Comparison of ENCODE assay signal across 1 cellular context in genomic region chr1:43970502-43970901, GRCh38.
TF ChIP-seq lines count a peak whose summit lies in the region.

No MANE protein-coding gene starts in this region.

TF ChIP-seq in GM12878, 131 proteins besides CTCF, POLR2A, EP300 and RAD21:
- no peak for TF ChIP-seq GATAD2B (conservative IDR thresholded peaks at IDR 0.05; ENCODE audit: low read depth)
- no peak for TF ChIP-seq NBN (IDR thresholded peaks at IDR 0.05)
- no peak for TF ChIP-seq SUZ12 (IDR thresholded peaks at IDR 0.05; ENCODE audit: unreplicated experiment)
